ENCODE assay signal across 13 cellular contexts in the genomic region with DNA sequence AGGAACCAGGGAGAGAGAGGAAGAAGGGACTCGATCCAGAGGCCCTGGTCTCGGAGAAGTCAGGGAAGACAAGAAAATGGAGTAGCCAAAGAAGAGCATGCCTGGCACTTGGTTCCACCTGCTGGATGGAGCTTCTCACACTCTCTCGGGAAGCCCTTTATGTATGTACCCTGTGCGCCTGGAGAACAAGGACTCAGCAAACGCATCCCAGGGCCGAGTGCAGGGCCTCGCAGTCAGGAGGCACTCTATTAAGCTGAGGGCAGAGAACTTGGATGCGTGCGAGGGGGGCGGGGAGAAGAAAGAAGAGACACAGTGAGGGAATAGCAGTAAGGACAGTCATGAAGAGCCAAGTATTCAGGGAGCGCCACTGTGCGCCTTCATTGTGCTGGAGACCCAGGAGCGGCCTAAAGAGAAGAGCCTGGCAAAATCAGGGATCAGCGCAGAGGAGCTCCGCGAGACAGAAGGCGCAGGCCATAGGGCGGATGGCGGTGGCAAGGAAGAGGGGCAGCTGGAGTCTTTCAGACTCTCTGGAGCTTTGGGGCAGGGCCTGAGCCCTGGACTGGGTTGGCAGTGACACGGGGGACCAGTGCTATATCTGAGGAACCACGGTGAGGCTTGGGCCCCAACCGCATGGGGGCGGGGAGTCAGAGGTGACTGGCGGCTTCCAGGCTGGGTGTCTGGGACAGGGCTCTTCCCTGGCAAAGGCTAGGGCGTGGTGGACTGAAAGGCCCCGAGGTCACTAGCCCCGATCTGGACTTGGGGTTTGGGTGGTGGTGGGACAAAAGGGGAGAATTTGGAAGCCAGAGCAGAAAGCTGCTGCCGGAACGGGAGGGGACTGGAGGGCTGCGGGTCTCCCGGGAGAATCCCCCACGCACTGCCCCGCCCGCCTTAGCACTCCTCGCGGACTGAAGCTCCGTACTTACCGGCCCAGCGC. TPM values are rescaled to one million over a fixed set of nuclear protein-coding genes. Genes with fewer than 3 reads are reported as not detected.
DNase-seq lines count a peak whose midpoint lies in the region; ATAC-seq, FAIRE-seq and TF ChIP-seq lines count a peak whose summit lies in the region.
"Had no signal": no experiment of that assay in that cellular context is flagged by ENCODE, and none has a peak within 500 bp of the region (broad histone marks: within the 10 kb centered on the region; RNA-seq: fewer than 3 reads in every experiment).

No MANE protein-coding gene starts in this region.

- no peak for TF ChIP-seq EP300 in GM12878 (IDR thresholded peaks at IDR 0.05; ENCODE audit: borderline replicate concordance in 1 of 2, control insufficient read depth in 1 of 2, low read depth in 2 of 2, low read length in 2 of 2)

- peaks cover 3% of the 10 kb centered on the region for H3K9me3 Mint-ChIP-seq in neural crest cell
- H3K9me3 Mint-ChIP-seq: activated T-cell treated with anti-CD3 and anti-CD28 coated beads, Interleukin-2, amount 50 U/mL, for 72 hours had no signal

- in situ Hi-C loops in GM12878 (cut with MboI) = no loop called here

- peaks cover 12% of the 10 kb centered on the region for H3K36me3 ChIP-seq in DND-41 (ENCODE audit: insufficient read depth, low read length)
- H3K36me3 ChIP-seq in HCT116 (ENCODE audit: control insufficient read depth in 1 of 2, insufficient read depth in 2 of 2, low read length in 2 of 2) = no peaks in the 10 kb centered on the region
- H3K36me3 ChIP-seq in GM12878 (ENCODE audit: control insufficient read depth in 2 of 2, insufficient read depth in 2 of 2, low read length in 1 of 2) = no peaks in the 10 kb centered on the region
- H3K36me3 ChIP-seq: heart left ventricle had no signal

- no peak overlapping the region for H3K27ac Mint-ChIP-seq in neural crest cell (ENCODE audit: unreplicated experiment)
- H3K27ac Mint-ChIP-seq: activated T-cell treated with anti-CD3 and anti-CD28 coated beads, Interleukin-2, amount 50 U/mL, for 72 hours had no signal

- H3K9me3 ChIP-seq in DND-41 (ENCODE audit: insufficient read depth, low read length, severe bottlenecking) (no peaks in the 10 kb centered on the region), HCT116 (ENCODE audit: control insufficient read depth in 1 of 2, insufficient read depth in 1 of 2, low read depth in 1 of 2, low read length in 2 of 2) (no peaks in the 10 kb centered on the region), GM12878 (replicated peaks; ENCODE audit: control insufficient read depth, insufficient read depth, low read length) (no peaks in the 10 kb centered on the region)
- H3K9me3 ChIP-seq: heart left ventricle had no signal

- TF ChIP-seq CTCF in DND-41 (IDR thresholded peaks at IDR 0.05; ENCODE audit: borderline replicate concordance, extremely low read depth, low read length, poor library complexity, severe bottlenecking) (peak; percentile 24), HCT116 (IDR thresholded peaks at IDR 0.05 in 2 of 3, conservative IDR thresholded peaks at IDR 0.05 in 1 of 3; ENCODE audit: borderline replicate concordance in 1 of 3, insufficient read depth in 1 of 3, low read depth in 2 of 3, low read length in 2 of 3) (no peak), GM12878 (IDR thresholded peaks at IDR 0.05 in 2 of 3, conservative IDR thresholded peaks at IDR 0.05 in 1 of 3; ENCODE audit: control insufficient read depth in 2 of 3, extremely low read depth in 1 of 3, insufficient read depth in 1 of 3, low read depth in 3 of 3, low read length in 3 of 3) (peak in 1 of 3 experiments; percentile 21; a peak in 2 of 6 replicates), neural crest cell (conservative IDR thresholded peaks at IDR 0.05) (no peak)

- H3K4me3 Mint-ChIP-seq in neural crest cell = peak overlapping the region; percentile 93

- no peak overlapping the region for H3K27ac ChIP-seq in DND-41 (ENCODE audit: low read length)
- no peak overlapping the region for H3K27ac ChIP-seq in HCT116 (ENCODE audit: low read depth, low read length)
- H3K27ac ChIP-seq in GM12878 (ENCODE audit: control insufficient read depth, insufficient read depth) = peak overlapping the region; percentile 83

- ATAC-seq in DND-41 (ENCODE audit: insufficient read depth, low read depth) = no peak
- no peak for ATAC-seq in HCT116
- no peak for ATAC-seq in GM12878
- no peak for ATAC-seq in GM21619 (IDR thresholded peaks at IDR 0.05; ENCODE audit: unreplicated experiment)
- ATAC-seq in GM21423 (IDR thresholded peaks at IDR 0.05; ENCODE audit: unreplicated experiment) = no peak
- ATAC-seq: activated T-cell treated with anti-CD3 and anti-CD28 coated beads, Interleukin-2, amount 50 U/mL, for 72 hours had no signal

- SMC1A ChIA-PET in GM12878 (lab: Charles Lee; ENCODE audit: uncharacterized antibody, unreplicated experiment) = interaction anchor here (0.5 to 5.3 kb wide), 11 partner anchors 11 to 177 kb away, joined by 3 to 39 read pairs (median 3); no protein-coding TSS in a partner anchor

- BruUV-seq in HCT116 (replicated peaks; lab: Mats Ljungman, UMichigan) (no TSS peak), GM12878 (replicated peaks; lab: Mats Ljungman, UMichigan) (no TSS peak)

- H3K79me2 ChIP-seq in DND-41 (ENCODE audit: insufficient read depth, low read length) = peaks cover 40% of the 10 kb centered on the region
- no peaks in the 10 kb centered on the region for H3K79me2 ChIP-seq in HCT116 (ENCODE audit: insufficient read depth, low read length)
- H3K79me2 ChIP-seq in GM12878 (ENCODE audit: control insufficient read depth, insufficient read depth, low read length) = peaks cover 33% of the 10 kb centered on the region

- CTCF ChIA-PET in HCT116 (lab: Charles Lee) = no interaction called here
- CTCF ChIA-PET in GM12878 (lab: Yijun Ruan, JAX) = interaction anchor here (0.6 to 4.1 kb wide), 14 partner anchors 10 to 179 kb away, joined by 3 to 21 read pairs (median 4); a partner anchor contains a TSS

- POLR2A ChIA-PET in HCT116 (lab: Charles Lee) (no interaction called here), GM12878 (lab: Charles Lee) (interaction anchor here (1.0 to 2.6 kb wide), 4 partner anchors 9 to 25 kb away, joined by 3 to 15 read pairs (median 6); no protein-coding TSS in a partner anchor)

- H3K9me2 ChIP-seq in HCT116 (ENCODE audit: insufficient read depth) = no peaks in the 10 kb centered on the region

- no peaks in the 10 kb centered on the region for H3K27me3 Mint-ChIP-seq in neural crest cell (ENCODE audit: low read depth)

- H3K4me2 ChIP-seq in DND-41 (ENCODE audit: insufficient read depth, low read length) (no peak overlapping the region), HCT116 (ENCODE audit: low read length) (no peak overlapping the region), GM12878 (ENCODE audit: control insufficient read depth, insufficient read depth) (peak overlapping the region; percentile 85)

- intact Hi-C loops in HCT116 (cut with micrococcal nuclease) (loop anchor here (5.0 kb wide), 1 partner anchor 38 kb away; no protein-coding TSS in a partner anchor), GM12878 (cut with micrococcal nuclease; ENCODE audit: unreplicated experiment) (no loop called here)

- H3K4me3 ChIP-seq in DND-41 (ENCODE audit: low read depth in 1 of 2, low read length in 2 of 2) (no peak overlapping the region), HCT116 (replicated peaks in 1 of 2; ENCODE audit: low read depth in 1 of 2, low read length in 2 of 2) (no peak overlapping the region), GM12878 (peak overlapping the region; percentile 82)

- WGBS in GM12878 (ENCODE audit: insufficient coverage, insufficient replicate concordance, low lambda C conversion rate, missing lambda C conversion rate) = 70% methylated on average over 39 of the region's 39 CpGs

- TF ChIP-seq RAD21 in HCT116 (IDR thresholded peaks at IDR 0.05; ENCODE audit: low read depth) (peak; percentile 13; the same call in 1 of the 2 replicates), GM12878 (IDR thresholded peaks at IDR 0.05; ENCODE audit: insufficient read depth, low read depth, low read length) (peak; percentile 25; the same call in 1 of the 2 replicates)

- H3K27me3 ChIP-seq in DND-41 (ENCODE audit: insufficient read depth, low read length, poor library complexity) (no peaks in the 10 kb centered on the region), HCT116 (ENCODE audit: insufficient read depth, low read length) (no peaks in the 10 kb centered on the region), GM12878 (replicated peaks in 1 of 2; ENCODE audit: control insufficient read depth in 2 of 2, insufficient read depth in 2 of 2, low read length in 1 of 2) (no peaks in the 10 kb centered on the region)
- H3K27me3 ChIP-seq: heart left ventricle had no signal

- no peak for FAIRE-seq in GM12878 (lab: Jason Lieb, UNC)
- FAIRE-seq: colon had no signal

- RAD21 ChIA-PET in HCT116 (lab: Charles Lee; ENCODE audit: low non-redundant PET in 1 of 2, low total read pairs in 2 of 2, uncharacterized antibody in 2 of 2, unreplicated experiment in 2 of 2) = no interaction called here
- RAD21 ChIA-PET in GM12878 (lab: Charles Lee; ENCODE audit: unreplicated experiment) = interaction anchor here (0.7 to 7.4 kb wide), 8 partner anchors 10 to 85 kb away, joined by 3 to 50 read pairs (median 4); no protein-coding TSS in a partner anchor

- H3K4me1 ChIP-seq in DND-41 (ENCODE audit: insufficient read depth, low read length) = peaks cover 27% of the 10 kb centered on the region
- H3K4me1 ChIP-seq in HCT116 (ENCODE audit: control insufficient read depth in 1 of 2, insufficient read depth in 2 of 2, low read length in 2 of 2) = peaks cover 0 to 14% of the 10 kb centered on the region in 2 experiments; a peak in 2 of 4 replicates
- H3K4me1 ChIP-seq in GM12878 (ENCODE audit: control insufficient read depth, insufficient read depth, low read length) = peaks cover 20% of the 10 kb centered on the region

- H3K9ac ChIP-seq in DND-41 (ENCODE audit: low read depth, low read length) (no peak overlapping the region), HCT116 (ENCODE audit: low read length) (no peak overlapping the region), GM12878 (ENCODE audit: control insufficient read depth, insufficient read depth, low read length) (peak overlapping the region; percentile 45)

- peaks cover 4% of the 10 kb centered on the region for H3K36me3 Mint-ChIP-seq in neural crest cell (ENCODE audit: low read depth)

- peaks cover 20% of the 10 kb centered on the region for H4K20me1 ChIP-seq in DND-41 (ENCODE audit: insufficient read depth, low read length)
- H4K20me1 ChIP-seq in HCT116 (ENCODE audit: insufficient read depth) = no peaks in the 10 kb centered on the region
- H4K20me1 ChIP-seq in GM12878 (ENCODE audit: control insufficient read depth, insufficient read depth) = no peaks in the 10 kb centered on the region

- TF ChIP-seq POLR2A in HCT116 (IDR thresholded peaks at IDR 0.05; ENCODE audit: borderline replicate concordance, extremely low read depth, insufficient read depth, insufficient read length) = no peak
- no peak for TF ChIP-seq POLR2A in GM12878 (IDR thresholded peaks at IDR 0.05; ENCODE audit: low read depth, low read length)

- peaks cover 19% of the 10 kb centered on the region for H3K4me1 Mint-ChIP-seq in neural crest cell

- H2AFZ ChIP-seq in DND-41 (ENCODE audit: low read depth, low read length) = no peak overlapping the region
- no peak overlapping the region for H2AFZ ChIP-seq in HCT116 (ENCODE audit: low read depth, low read length, poor library complexity, severe bottlenecking)
- peak overlapping the region; percentile 24; the same call in 1 of the 2 replicates for H2AFZ ChIP-seq in GM12878 (ENCODE audit: control insufficient read depth, low read depth, low read length)

- DNase-seq in DND-41 = no peak
- DNase-seq in HCT116 (ENCODE audit: low read depth, low spot score) = no peak
- DNase-seq in GM12878 (ENCODE audit: low read depth, low spot score) = no peak
- DNase-seq in neural crest cell (ENCODE audit: low read depth, low spot score) = no peak
- DNase-seq in NCI-H446 (lab: John Stamatoyannopoulos, UW) = no peak
- DNase-seq in NCI-H1930 (lab: John Stamatoyannopoulos, UW) = no peak
- DNase-seq: activated T-cell treated with anti-CD3 and anti-CD28 coated beads, Interleukin-2, amount 50 U/mL, for 72 hours; KG1; NCI-H774 had no signal

RNA-seq across cellular contexts. Expression of a gene that starts 1.9 kb away (rescaled TPM):
- total RNA-seq in HCT116 (2021; ENCODE audit: unreplicated experiment) (10.8 TPM), GM12878 (2014; rRNA removed) (139 and 150 TPM in 2 replicates), GM12878 (2014; rRNA removed; fragmentation: Illumina TruSeq; extraction: Trizol) (161 and 168 TPM in 2 replicates), GM12878 (2021) (215 and 222 TPM in 2 replicates), neural crest cell (39.4 and 44.2 TPM in 2 replicates)
- polyA plus RNA-seq in HCT116 (2012) = 8.8 and 12.6 TPM in 2 replicates
- 335 and 357 TPM in 2 replicates for total RNA-seq in GM12878 (2013; cell fraction: nucleolus; rRNA removed)
- polyA plus RNA-seq in GM12878 (2011; ENCODE audit: low read depth) = 98.0 TPM
- polyA plus RNA-seq in GM12878 (2011; rRNA removed) (240 and 297 TPM in 2 replicates), GM12878 (2014; fragmentation: Illumina TruSeq; extraction: Trizol) (324 and 353 TPM in 2 replicates), GM12878 (2014; fragmentation: Nextera tagmentation; extraction: Ambion mirVana) (10 to 100 TPM; 37.2 to 48.4 TPM), GM12878 (2014; rRNA removed) (139 and 148 TPM in 2 replicates), GM12878 (2016; fragmentation: Nextera tagmentation; extraction: Ambion mirVana) (100 to 1,000 TPM; 147 to 160 TPM)
- polyA plus RNA-seq in GM12878 (2011; cell fraction: cytosol; rRNA removed) = 350 and 363 TPM in 2 replicates
- 168 and 185 TPM in 2 replicates for polyA plus RNA-seq in GM12878 (2011; cell fraction: nucleus; rRNA removed)
- 211 and 281 TPM in 2 replicates for polyA plus RNA-seq in GM12878 (2012)
- 422 and 449 TPM in 2 replicates for polyA minus RNA-seq in GM12878 (2011; rRNA and poly(A)+ RNA removed)
- 122 and 141 TPM in 2 replicates for polyA minus RNA-seq in GM12878 (2011; cell fraction: cytosol; rRNA and poly(A)+ RNA removed)
- 70.4 and 70.7 TPM in 2 replicates for polyA minus RNA-seq in GM12878 (2011; cell fraction: nucleus; rRNA and poly(A)+ RNA removed)
